20 cellular contexts compared by ENCODE assay signal in genomic region chr5:125597338-125597737, GRCh38.
A peak's percentile ranks its signal among the peaks of the same experiment; 100 is the strongest.
DNase-seq lines count a peak whose midpoint lies in the region; ATAC-seq and TF ChIP-seq lines count a peak whose summit lies in the region.
"Had no signal": no experiment of that assay in that cellular context is flagged by ENCODE, and none has a peak within 500 bp of the region (broad histone marks: within the 10 kb centered on the region; RNA-seq: fewer than 3 reads in every experiment).

No MANE protein-coding gene starts in this region.

- H3K27me3 ChIP-seq in heart left ventricle = no peaks in the 10 kb centered on the region

- peak overlapping the region in 1 of 12 donors; percentile 27 for H3K27ac ChIP-seq in heart left ventricle
- H3K27ac ChIP-seq: 22Rv1 had no signal

- H3K9me3 ChIP-seq in heart left ventricle = no peaks in the 10 kb centered on the region

- in situ Hi-C loops in astrocyte of the spinal cord (cut with HindIII; ENCODE audit: low sequenced_read_pairs) = no loop called here

- DNase-seq in DMS53 (lab: John Stamatoyannopoulos, UW) = peak; percentile 33
- DNase-seq in DMS53 treated with DMSO at 0.1 percent for 48 hours (lab: John Stamatoyannopoulos, UW; ENCODE audit: unreplicated experiment) = no peak
- peak; percentile 69 for DNase-seq in astrocyte of the spinal cord (ENCODE audit: low read depth, low spot score)
- no peak for DNase-seq in heart left ventricle
- DNase-seq in stromal cell of bone marrow (ENCODE audit: low read depth) = peak; percentile 43
- DNase-seq in NOMO-1 treated with DMSO at 0.1 percent for 48 hours (lab: John Stamatoyannopoulos, UW; ENCODE audit: unreplicated experiment) = no peak
- no peak for DNase-seq in activated CD4-positive, alpha-beta T cell treated with anti-CD3 and anti-CD28 coated beads, Interleukin-2, amount 50 U/mL, for 48 hours
- DNase-seq in GM20000 (ENCODE audit: low spot score) = no peak
- DNase-seq: activated B cell treated with CpG ODN at 0.5 μM for 24 hours; activated CD8-positive, alpha-beta memory T cell treated with anti-CD3 and anti-CD28 coated beads, Interleukin-2, amount 10 ng/mL, durations not matched to agents 7 days and 5 days; activated naive CD4-positive, alpha-beta T cell treated with anti-CD3 and anti-CD28 coated beads for 36 hours; CD8-positive, alpha-beta memory T cell; cerebellar nuclear complex; GDM1; hypothalamus; NCI-H1105; NCI-H446; OCI-M1; stimulated activated CD4-positive, alpha-beta T cell treated with anti-CD3 and anti-CD28 coated beads, Interleukin-2, amount 100 ng/mL, for 48 hours had no signal

- intact Hi-C loops in heart left ventricle (cut with DNase I) = no loop called here

- H3K4me3 ChIP-seq in astrocyte of the spinal cord (ENCODE audit: low read depth, low read length) (no peak overlapping the region), heart left ventricle (no peak overlapping the region)

- TF ChIP-seq POLR2A in heart left ventricle (IDR thresholded peaks at IDR 0.05) = no peak

- 60 to 90% (median 83%) methylated on average over 2 of the region's 2 CpGs for WGBS in heart left ventricle, 4 donors

- peaks cover 0 to 15% (median 7%) of the 10 kb centered on the region in 12 donors for H3K4me1 ChIP-seq in heart left ventricle

- ATAC-seq in heart left ventricle = peak; percentile 45 to 88 (median 76)
- ATAC-seq: activated CD8-positive, alpha-beta memory T cell treated with anti-CD3 and anti-CD28 coated beads, Interleukin-2, amount 10 ng/mL, durations not matched to agents 7 days and 5 days had no signal

- H3K36me3 ChIP-seq in heart left ventricle = no peaks in the 10 kb centered on the region

- TF ChIP-seq CTCF in astrocyte of the spinal cord (IDR thresholded peaks at IDR 0.05; ENCODE audit: low read depth, low read length) = no peak
- TF ChIP-seq CTCF in heart left ventricle (IDR thresholded peaks at IDR 0.05) = no peak
- no peak for TF ChIP-seq CTCF in GM20000 (IDR thresholded peaks at IDR 0.05; ENCODE audit: extremely low read depth, missing control alignments)

Comparison
In these comparisons a context has a peak if more than half of its experiments do, and no peak if none do; other contexts are left out.
1. DNase-seq: peak in DMS53 (single experiment), astrocyte of the spinal cord (single experiment) and stromal cell of bone marrow (single experiment); none in DMS53 treated with DMSO at 0.1 percent for 48 hours (single experiment), heart left ventricle (0 of 5), NOMO-1 treated with DMSO at 0.1 percent for 48 hours (single experiment), activated CD4-positive, alpha-beta T cell treated with anti-CD3 and anti-CD28 coated beads, Interleukin-2, amount 50 U/mL, for 48 hours (0 of 2) and GM20000 (single experiment).